In genomic region chrX:40237745-40238178, GRCh38 we compare ENCODE assay signal across 30 cellular contexts.
DNase-seq lines count a peak whose midpoint lies in the region; ATAC-seq and TF ChIP-seq lines count a peak whose summit lies in the region.
"Had no signal": no experiment of that assay in that cellular context is flagged by ENCODE, and none has a peak within 500 bp of the region (broad histone marks: within the 10 kb centered on the region; RNA-seq: fewer than 3 reads in every experiment).

No MANE protein-coding gene starts in this region.

- no peak for ATAC-seq in effector memory CD8-positive, alpha-beta T cell (replicated peaks)
- ATAC-seq: body of pancreas, left colon, natural killer cell, Panc1 had no signal

- H3K27ac ChIP-seq in HUES48 (ENCODE audit: low read depth, low read length): peak overlapping the region; percentile 46
- H3K27ac ChIP-seq: BLaER1, body of pancreas had no signal

- peaks cover 5% of the 10 kb centered on the region for H3K4me1 Mint-ChIP-seq in mesothelial cell of epicardium
- H3K4me1 Mint-ChIP-seq in effector memory CD8-positive, alpha-beta T cell (ENCODE audit: low read depth in 2 of 2): no peaks in the 10 kb centered on the region
- H3K4me1 Mint-ChIP-seq: natural killer cell had no signal

- H3K27ac Mint-ChIP-seq in mesothelial cell of epicardium: peak overlapping the region; percentile 45
- H3K27ac Mint-ChIP-seq in effector memory CD8-positive, alpha-beta T cell: no peak overlapping the region
- H3K27ac Mint-ChIP-seq: natural killer cell had no signal

- TF ChIP-seq CTCF in mesothelial cell of epicardium (IDR thresholded peaks at IDR 0.05; ENCODE audit: unreplicated experiment) (no peak), GM20000 (IDR thresholded peaks at IDR 0.05; ENCODE audit: extremely low read depth, missing control alignments) (no peak)

- DNase-seq in ELF-1 (ENCODE audit: low read depth, low spot score): peak; percentile 36
- DNase-seq in OCI-M1 (lab: John Stamatoyannopoulos, UW): peak; percentile 14
- no peak for DNase-seq in mesothelial cell of epicardium (ENCODE audit: low spot score in 2 of 2, unreplicated experiment in 2 of 2)
- no peak for DNase-seq in GM20000 (ENCODE audit: low spot score)
- no peak for DNase-seq in cardiac septum (ENCODE audit: low spot score)
- DNase-seq in foreskin melanocyte: no peak
- DNase-seq in effector memory CD8-positive, alpha-beta T cell: no peak
- DNase-seq: ACHN; activated CD4-positive, alpha-beta T cell treated with anti-CD3 and anti-CD28 coated beads for 4 hours; activated CD8-positive, alpha-beta memory T cell treated with anti-CD3 and anti-CD28 coated beads for 24 hours; activated T-cell treated with anti-CD3 and anti-CD28 coated beads, Interleukin-2, amount 50 U/mL, for 1 hour; body of pancreas; Caco-2; DMS79; effector CD8-positive, alpha-beta T cell; foreskin fibroblast; HCEC 1CT; left colon; mesendoderm; natural killer cell; NCI-H1436 treated with DMSO at 0.1 percent for 48 hours; NCI-H226; NCI-H82; SIG-M5; small intestine; stimulated activated CD4-positive, alpha-beta T cell treated with anti-CD3 and anti-CD28 coated beads, Interleukin-2, amount 100 ng/mL, for 24 hours; substantia nigra had no signal

- peaks cover 15% of the 10 kb centered on the region for H3K9me3 Mint-ChIP-seq in mesothelial cell of epicardium
- no peaks in the 10 kb centered on the region for H3K9me3 Mint-ChIP-seq in effector memory CD8-positive, alpha-beta T cell
- H3K9me3 Mint-ChIP-seq: natural killer cell had no signal

- H3K4me3 ChIP-seq in HUES48 (ENCODE audit: low read depth, low read length): no peak overlapping the region
- H3K4me3 ChIP-seq: BLaER1, body of pancreas had no signal

- H3K4me1 ChIP-seq in HUES48 (ENCODE audit: control insufficient read depth, insufficient read depth, low read length): peaks cover 12% of the 10 kb centered on the region
- H3K4me1 ChIP-seq: BLaER1, body of pancreas, Caco-2 had no signal

- intact Hi-C loops in cardiac septum (cut with DNase I): no loop called here

- H3K36me3 ChIP-seq in HUES48 (ENCODE audit: control insufficient read depth, insufficient read depth, low read length): no peaks in the 10 kb centered on the region
- H3K36me3 ChIP-seq: BLaER1 had no signal

- no peaks in the 10 kb centered on the region for H3K27me3 Mint-ChIP-seq in mesothelial cell of epicardium (ENCODE audit: low read depth)
- no peaks in the 10 kb centered on the region for H3K27me3 Mint-ChIP-seq in effector memory CD8-positive, alpha-beta T cell

- H3K9me3 ChIP-seq in HUES48 (ENCODE audit: control insufficient read depth, insufficient read depth, low read length): peaks cover 4% of the 10 kb centered on the region; the same call in 1 of the 2 replicates
- H3K9me3 ChIP-seq: body of pancreas, Caco-2 had no signal

- H3K36me3 Mint-ChIP-seq in mesothelial cell of epicardium: no peaks in the 10 kb centered on the region
- H3K36me3 Mint-ChIP-seq in effector memory CD8-positive, alpha-beta T cell (ENCODE audit: insufficient read depth): no peaks in the 10 kb centered on the region
- H3K36me3 Mint-ChIP-seq: natural killer cell had no signal

- no peak overlapping the region for H3K9ac ChIP-seq in HUES48 (ENCODE audit: low read depth, low read length)
- H3K9ac ChIP-seq: BLaER1 had no signal

- H3K27me3 ChIP-seq in HUES48 (ENCODE audit: control insufficient read depth, insufficient read depth, low read length): no peaks in the 10 kb centered on the region
- H3K27me3 ChIP-seq: BLaER1, body of pancreas had no signal

- no peak overlapping the region for H3K4me3 Mint-ChIP-seq in mesothelial cell of epicardium
- no peak overlapping the region for H3K4me3 Mint-ChIP-seq in effector memory CD8-positive, alpha-beta T cell
- H3K4me3 Mint-ChIP-seq: natural killer cell had no signal

Comparison
In these comparisons a context has a peak if more than half of its experiments do, and no peak if none do; other contexts are left out.
1. DNase-seq: peak in ELF-1 (single experiment) and OCI-M1 (single experiment); none in mesothelial cell of epicardium (0 of 2), GM20000 (single experiment), cardiac septum (single experiment), foreskin melanocyte (single experiment) and effector memory CD8-positive, alpha-beta T cell (0 of 3).